ENCODE assay signal across 10 cellular contexts in genomic region chr5:149002053-149002452, GRCh38.
DNase-seq lines count a peak whose midpoint lies in the region; ATAC-seq and TF ChIP-seq lines count a peak whose summit lies in the region.
"Had no signal": no experiment of that assay in that cellular context is flagged by ENCODE, and none has a peak within 500 bp of the region (broad histone marks: within the 10 kb centered on the region; RNA-seq: fewer than 3 reads in every experiment).

No MANE protein-coding gene starts in this region.

- no peak overlapping the region for H3K9ac ChIP-seq in Karpas-422 (ENCODE audit: low read length)

- H3K27me3 ChIP-seq in lung (ENCODE audit: control insufficient read depth, insufficient read depth) (no peaks in the 10 kb centered on the region), Karpas-422 (ENCODE audit: low read length) (peaks cover 4% of the 10 kb centered on the region; the same call in 1 of the 2 replicates)
- peaks cover 5% of the 10 kb centered on the region for H3K27me3 ChIP-seq in CD8-positive, alpha-beta memory T cell (ENCODE audit: insufficient read depth, low read length, poor library complexity, severe bottlenecking)

- H4K20me1 ChIP-seq in Karpas-422 (ENCODE audit: insufficient read depth, low read depth, low read length) = no peaks in the 10 kb centered on the region

- peak; percentile 98 for DNase-seq in ACHN
- peak; percentile 97 for DNase-seq in dedifferentiated amniotic fluid mesenchymal stem cell (ENCODE audit: extremely low spot score)
- peak; percentile 39 for DNase-seq in lung (ENCODE audit: low spot score)
- no peak for DNase-seq in CD8-positive, alpha-beta memory T cell
- DNase-seq in natural killer cell = no peak
- no peak for DNase-seq in Karpas-422
- DNase-seq: CD4-positive, alpha-beta memory T cell had no signal

- TF ChIP-seq CTCF in lung (IDR thresholded peaks at IDR 0.05; ENCODE audit: control extremely low read depth, extremely low read depth) (no peak), natural killer cell (IDR thresholded peaks at IDR 0.05) (no peak)

- H3K4me2 ChIP-seq in Karpas-422 (ENCODE audit: low read depth, low read length, poor library complexity, severe bottlenecking) = no peak overlapping the region

- H3K27ac Mint-ChIP-seq in CD8-positive, alpha-beta memory T cell = no peak overlapping the region
- no peak overlapping the region for H3K27ac Mint-ChIP-seq in natural killer cell
- H3K27ac Mint-ChIP-seq: CD4-positive, alpha-beta memory T cell had no signal

- H3K9me3 Mint-ChIP-seq in CD8-positive, alpha-beta memory T cell = no peaks in the 10 kb centered on the region
- no peaks in the 10 kb centered on the region for H3K9me3 Mint-ChIP-seq in natural killer cell
- H3K9me3 Mint-ChIP-seq: CD4-positive, alpha-beta memory T cell had no signal

- H3K27ac ChIP-seq in lung (ENCODE audit: low read depth in 1 of 2, low read length in 1 of 2) (peak overlapping the region in 1 of 2 donors; percentile 22), Karpas-422 (ENCODE audit: low read length) (no peak overlapping the region)
- H3K27ac ChIP-seq in CD8-positive, alpha-beta memory T cell (ENCODE audit: low read depth, low read length) = no peak overlapping the region
- H3K27ac ChIP-seq: HL-60 had no signal

- H3K9me2 ChIP-seq in Karpas-422 (replicated peaks; ENCODE audit: insufficient read depth, low read length) = no peaks in the 10 kb centered on the region

- H3K4me3 Mint-ChIP-seq in CD8-positive, alpha-beta memory T cell = no peak overlapping the region
- no peak overlapping the region for H3K4me3 Mint-ChIP-seq in natural killer cell
- H3K4me3 Mint-ChIP-seq: CD4-positive, alpha-beta memory T cell had no signal

- no peak overlapping the region for H2AFZ ChIP-seq in Karpas-422 (ENCODE audit: low read length)

- H3K27me3 Mint-ChIP-seq in CD8-positive, alpha-beta memory T cell = peaks cover 6 to 30% of the 10 kb centered on the region in 2 donors
- peaks cover 11 to 14% of the 10 kb centered on the region in 2 donors for H3K27me3 Mint-ChIP-seq in natural killer cell (ENCODE audit: low read depth in 2 of 2)

- H3K36me3 ChIP-seq in lung (ENCODE audit: control insufficient read depth in 2 of 2, insufficient read depth in 2 of 2, low read length in 2 of 2) = no peaks in the 10 kb centered on the region
- H3K36me3 ChIP-seq in CD8-positive, alpha-beta memory T cell (ENCODE audit: insufficient read depth, low read length) = no peaks in the 10 kb centered on the region
- H3K36me3 ChIP-seq in Karpas-422 (ENCODE audit: insufficient read depth, low read length) = no peaks in the 10 kb centered on the region

- H3K79me2 ChIP-seq in Karpas-422 (ENCODE audit: low read length) = no peaks in the 10 kb centered on the region

- H3K9me3 ChIP-seq in lung (ENCODE audit: control insufficient read depth in 2 of 2, insufficient read depth in 1 of 2, low read length in 1 of 2) (no peaks in the 10 kb centered on the region), Karpas-422 (ENCODE audit: low read length) (no peaks in the 10 kb centered on the region)
- H3K9me3 ChIP-seq in CD8-positive, alpha-beta memory T cell (ENCODE audit: low read length) = no peaks in the 10 kb centered on the region

- peaks cover 0 to 4% (median 1%) of the 10 kb centered on the region in 3 donors for H3K4me1 Mint-ChIP-seq in CD8-positive, alpha-beta memory T cell
- peaks cover 4% of the 10 kb centered on the region in 2 donors for H3K4me1 Mint-ChIP-seq in natural killer cell

- 44 to 69% methylated on average over 5 of the region's 5 CpGs for WGBS in lung, 2 donors

- ATAC-seq in lung (ENCODE audit: insufficient read depth, low FRiP score) (peak; percentile 72), GM21390 (IDR thresholded peaks at IDR 0.05; ENCODE audit: unreplicated experiment) (no peak), natural killer cell (no peak)

- no peak for TF ChIP-seq RAD21 in Ishikawa (IDR thresholded peaks at IDR 0.05; ENCODE audit: low read depth)

- H3K4me1 ChIP-seq in lung (ENCODE audit: control insufficient read depth in 2 of 2, insufficient read depth in 2 of 2, low read length in 2 of 2) = peaks cover 0 to 3% of the 10 kb centered on the region in 2 donors
- no peaks in the 10 kb centered on the region for H3K4me1 ChIP-seq in CD8-positive, alpha-beta memory T cell (ENCODE audit: insufficient read depth, low read length)
- peaks cover 6% of the 10 kb centered on the region for H3K4me1 ChIP-seq in Karpas-422 (ENCODE audit: low read length)

- no peaks in the 10 kb centered on the region for H3K36me3 Mint-ChIP-seq in CD8-positive, alpha-beta memory T cell
- no peaks in the 10 kb centered on the region for H3K36me3 Mint-ChIP-seq in natural killer cell
- H3K36me3 Mint-ChIP-seq: CD4-positive, alpha-beta memory T cell had no signal

- intact Hi-C loops in natural killer cell (cut with micrococcal nuclease) = no loop called here

- H3K4me3 ChIP-seq in lung (no peak overlapping the region), Karpas-422 (ENCODE audit: low read length) (no peak overlapping the region)
- no peak overlapping the region for H3K4me3 ChIP-seq in CD8-positive, alpha-beta memory T cell (ENCODE audit: low read length)

- peak; percentile 94 for TF ChIP-seq EP300 in Ishikawa (IDR thresholded peaks at IDR 0.05; ENCODE audit: borderline replicate concordance)

- CTCF ChIA-PET in CD8-positive, alpha-beta memory T cell (lab: Charles Lee) = interaction anchor here (1.3 to 10.9 kb wide), 2 partner anchors 176 to 269 kb away, joined by 3 to 108 read pairs; partner anchors contain the start of gene ADRB2

- POLR2A ChIA-PET in CD8-positive, alpha-beta memory T cell (lab: Charles Lee) = no interaction called here

- in situ Hi-C loops in ACHN (cut with HindIII; ENCODE audit: low pct_ligation_motif_present, low pct_unique_long_range_greater_than_20kb, low sequenced_read_pairs) = no loop called here

TF ChIP-seq in Ishikawa, 13 proteins besides CTCF, POLR2A, EP300 and RAD21:
- TF ChIP-seq TEAD4 (IDR thresholded peaks at IDR 0.05) (peak; percentile 98), CREB1 (IDR thresholded peaks at IDR 0.05; ENCODE audit: low read depth) (no peak), CEBPB (IDR thresholded peaks at IDR 0.05) (no peak), NFIC (IDR thresholded peaks at IDR 0.05) (peak; percentile 65), REST (IDR thresholded peaks at IDR 0.05; ENCODE audit: low read depth) (no peak), YY1 (IDR thresholded peaks at IDR 0.05; ENCODE audit: low read depth) (peak; percentile 59; the same call in 1 of the 2 replicates), TAF1 (IDR thresholded peaks at IDR 0.05; ENCODE audit: low read depth) (0 out of 2 replicates have a peak, but pooled peaks have one; percentile 31), FOXM1 (IDR thresholded peaks at IDR 0.05; ENCODE audit: borderline replicate concordance, low read depth) (peak; percentile 90), TCF12 (IDR thresholded peaks at IDR 0.05; ENCODE audit: low read depth) (peak; percentile 91), MAX (IDR thresholded peaks at IDR 0.05) (no peak)

Comparison
In these comparisons a context has a peak if more than half of its experiments do, and no peak if none do; other contexts are left out.
1. DNase-seq: peak in ACHN (single experiment), dedifferentiated amniotic fluid mesenchymal stem cell (single experiment) and lung (single experiment); none in CD8-positive, alpha-beta memory T cell (0 of 5), natural killer cell (single experiment) and Karpas-422 (single experiment).